Comparison of ENCODE assay signal across 8 cellular contexts in the genomic region with DNA sequence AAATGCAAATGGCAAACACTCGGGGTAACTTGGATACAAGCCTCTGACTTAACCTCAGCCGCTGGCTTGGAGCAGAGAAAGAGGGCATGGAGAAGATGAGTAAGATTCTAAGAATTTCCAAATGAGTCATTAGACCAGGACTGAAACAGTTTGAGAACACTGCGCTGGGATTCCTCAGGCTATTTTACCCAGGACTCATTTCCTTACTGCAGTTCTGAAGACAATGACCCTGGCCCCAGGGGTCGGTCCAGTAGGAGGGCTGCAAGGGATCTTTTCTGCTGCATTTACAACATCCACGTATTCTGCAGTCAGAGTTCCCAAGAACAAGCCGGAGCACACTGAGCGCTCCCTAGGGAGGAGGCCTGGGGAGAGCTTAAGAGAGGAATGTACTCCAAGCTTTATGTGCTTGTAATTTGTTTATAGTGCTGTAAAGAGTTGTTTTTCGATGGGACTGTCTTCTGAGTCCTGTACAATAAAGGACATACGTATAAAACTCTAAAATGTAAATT. TPM values are rescaled to one million over a fixed set of nuclear protein-coding genes. Genes with fewer than 3 reads are reported as not detected.
DNase-seq lines count a peak whose midpoint lies in the region; ATAC-seq and TF ChIP-seq lines count a peak whose summit lies in the region.

No MANE protein-coding gene starts in this region.

- H3K4me3 ChIP-seq in astrocyte of the cerebellum (ENCODE audit: low read depth, low read length) (no peak overlapping the region), iPS DF 6.9 (ENCODE audit: low read length) (no peak overlapping the region), stomach (no peak overlapping the region)

- POLR2A ChIA-PET in HEK293T (lab: Yijun Ruan, JAX) = interaction anchor here (0.9 to 2.5 kb wide), 3 partner anchors 9 to 64 kb away, joined by 3 to 10 read pairs (median 6); no protein-coding TSS in a partner anchor

- H3K4me1 ChIP-seq in iPS DF 6.9 (ENCODE audit: control insufficient read depth, insufficient read depth, low read length) (peaks cover 14% of the 10 kb centered on the region), stomach (peaks cover 8 to 50% (median 29%) of the 10 kb centered on the region in 4 donors)

- in situ Hi-C loops in astrocyte of the cerebellum (cut with HindIII; ENCODE audit: low sequenced_read_pairs) = no loop called here

- H3K27me3 ChIP-seq in iPS DF 6.9 (ENCODE audit: control insufficient read depth, insufficient read depth, low read length) (no peaks in the 10 kb centered on the region), stomach (no peaks in the 10 kb centered on the region)

- CTCF ChIA-PET in HEK293T (lab: Yijun Ruan, JAX) = interaction anchor here (1.4 kb wide), 2 partner anchors 9 to 182 kb away, joined by 5 read pairs; no protein-coding TSS in a partner anchor

- peak; percentile 16 for TF ChIP-seq EP300 in stomach (IDR thresholded peaks at IDR 0.05)

- no CpG with 5 or more reads among the region's 9 CpGs for WGBS in iPS DF 6.9 (ENCODE audit: insufficient coverage, insufficient read length)
- 36 to 72% (median 56%) methylated on average over 9 of the region's 9 CpGs for WGBS in stomach, 5 donors

- H3K36me3 ChIP-seq in iPS DF 6.9 (ENCODE audit: control insufficient read depth, insufficient read depth, low read length) (no peaks in the 10 kb centered on the region), stomach (no peaks in the 10 kb centered on the region)

- no peak for TF ChIP-seq CTCF in astrocyte of the cerebellum (IDR thresholded peaks at IDR 0.05; ENCODE audit: low read depth, low read length, missing control alignments)
- no peak for TF ChIP-seq CTCF in stomach (IDR thresholded peaks at IDR 0.05)

- H3K27ac ChIP-seq in iPS DF 6.9 (ENCODE audit: low read length) (peak overlapping the region; percentile 86), stomach (peak overlapping the region in 4 of 5 donors; percentile 57 to 81 (median 67))

- DNase-seq in HEK293T (ENCODE audit: extremely low spot score) = peak; percentile 34
- peak; percentile 88 for DNase-seq in astrocyte of the cerebellum (ENCODE audit: low read depth)
- DNase-seq in iPS DF 6.9 (ENCODE audit: low read depth, low spot score) = peak; percentile 89
- DNase-seq in stomach = no peak

- TF ChIP-seq POLR2A in stomach (IDR thresholded peaks at IDR 0.05) = no peak

- no peaks in the 10 kb centered on the region for H3K9me3 ChIP-seq in iPS DF 6.9 (ENCODE audit: control insufficient read depth, insufficient read depth, low read length)
- no peaks in the 10 kb centered on the region for H3K9me3 ChIP-seq in stomach

- ATAC-seq in HG02610 (IDR thresholded peaks at IDR 0.05; ENCODE audit: unreplicated experiment) (no peak), GM18858 (IDR thresholded peaks at IDR 0.05; ENCODE audit: unreplicated experiment) (no peak), GM21381 (IDR thresholded peaks at IDR 0.05; ENCODE audit: unreplicated experiment) (no peak), HG03108 (IDR thresholded peaks at IDR 0.05; ENCODE audit: unreplicated experiment) (no peak)

- intact Hi-C loops in stomach (cut with DNase I; ENCODE audit: low total_unique reads) = no loop called here

TF ChIP-seq in HEK293T, 16 proteins besides CTCF, POLR2A, EP300 and RAD21:
- TF ChIP-seq NFRKB (IDR thresholded peaks at IDR 0.05) (no peak), ZNF384 (IDR thresholded peaks at IDR 0.05) (no peak), LEF1 (IDR thresholded peaks at IDR 0.05; ENCODE audit: borderline replicate concordance) (no peak), SP1 (IDR thresholded peaks at IDR 0.05) (no peak), CTBP1 (IDR thresholded peaks at IDR 0.05; ENCODE audit: borderline replicate concordance) (peak; percentile 75), ELF4 (IDR thresholded peaks at IDR 0.05) (no peak), FOXK2 (IDR thresholded peaks at IDR 0.05) (no peak)
TF ChIP-seq in HEK293T: peak in this region for 1.

RNA-seq across cellular contexts. Expression of gene SORBS2, which starts 27.3 kb away (rescaled TPM):
- total RNA-seq in stomach = 100 to 1,000 TPM in 4 of 5 donors, 1 to 10 TPM in 1; 9.0 to 908 (median 235) TPM
- polyA plus RNA-seq in stomach = 10 to 100 TPM; 20.0 to 31.2 (median 23.8) TPM
